ENCODE assay signal across 10 cellular contexts in the genomic region with DNA sequence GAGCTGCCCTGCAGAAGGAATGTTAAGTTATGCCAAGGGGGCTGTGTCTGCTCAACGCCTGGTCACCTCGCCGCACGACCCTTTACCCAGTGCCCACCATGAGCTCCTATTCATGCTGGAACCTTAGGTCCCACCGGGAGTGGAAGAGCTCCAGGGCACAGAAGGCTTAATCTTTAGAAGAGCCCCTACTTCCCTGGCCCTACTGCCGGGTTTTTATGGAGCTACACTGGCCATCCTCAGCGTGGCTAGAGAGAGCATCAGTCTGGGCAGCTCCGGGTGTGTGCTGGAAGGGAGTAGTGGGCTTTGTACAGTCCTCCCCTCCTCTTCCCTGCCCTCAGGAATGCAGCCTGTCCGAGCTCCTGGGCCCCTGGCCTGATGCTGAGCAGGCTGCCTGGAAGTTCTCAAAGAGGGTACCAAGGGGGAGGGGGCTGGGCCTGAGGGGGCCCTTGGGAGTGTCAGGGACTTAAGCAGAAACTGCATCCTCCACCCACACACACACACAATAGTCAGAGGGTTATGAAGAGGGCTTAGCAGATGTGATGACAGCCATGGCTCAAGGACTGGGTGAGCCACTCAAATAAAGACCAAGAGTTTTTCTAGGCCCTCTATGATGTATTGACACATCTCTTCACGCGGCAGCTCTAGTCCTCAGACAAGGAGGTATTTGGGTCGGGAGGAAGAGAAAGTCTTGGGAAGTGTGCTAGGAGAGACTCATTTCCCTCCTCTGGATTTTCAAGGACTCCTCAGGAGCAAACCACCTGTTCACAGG. TPM values are rescaled to one million over a fixed set of nuclear protein-coding genes. Genes with fewer than 3 reads are reported as not detected.
A peak's percentile ranks its signal among the peaks of the same experiment; 100 is the strongest.
DNase-seq lines count a peak whose midpoint lies in the region; ATAC-seq and TF ChIP-seq lines count a peak whose summit lies in the region.
"Had no signal": no experiment of that assay in that cellular context is flagged by ENCODE, and none has a peak within 500 bp of the region (broad histone marks: within the 10 kb centered on the region; RNA-seq: fewer than 3 reads in every experiment).

No MANE protein-coding gene starts in this region.

- H2AFZ ChIP-seq in parathyroid adenoma = peak overlapping the region; percentile 65

- peaks cover 2 to 5% (median 4%) of the 10 kb centered on the region in 3 donors for H3K4me1 Mint-ChIP-seq in IgD-negative memory B cell
- H3K4me1 Mint-ChIP-seq in activated CD8-positive, alpha-beta memory T cell treated with anti-CD3 and anti-CD28 coated beads, Interleukin-2, amount 10 ng/mL, durations not matched to agents 7 days and 5 days = no peaks in the 10 kb centered on the region

- H3K27ac Mint-ChIP-seq in IgD-negative memory B cell = no peak overlapping the region
- no peak overlapping the region for H3K27ac Mint-ChIP-seq in activated CD8-positive, alpha-beta memory T cell treated with anti-CD3 and anti-CD28 coated beads, Interleukin-2, amount 10 ng/mL, durations not matched to agents 7 days and 5 days

- H3K27me3 Mint-ChIP-seq in IgD-negative memory B cell = peaks cover 49% of the 10 kb centered on the region
- H3K27me3 Mint-ChIP-seq in activated CD8-positive, alpha-beta memory T cell treated with anti-CD3 and anti-CD28 coated beads, Interleukin-2, amount 10 ng/mL, durations not matched to agents 7 days and 5 days = peaks cover 75% of the 10 kb centered on the region

- peak overlapping the region; percentile 23 to 64 (median 48); a peak in 18 of 20 replicates for H3K4me3 ChIP-seq in BLaER1 treated with 17β-estradiol and CSF1 and Interleukin-3, amounts not matched to agents 10 nM and 100 nM
- H3K4me3 ChIP-seq in esophagus muscularis mucosa (peak overlapping the region; percentile 35 to 53 (median 44)), parathyroid adenoma (ENCODE audit: low read depth, low read length) (no peak overlapping the region)

- no peaks in the 10 kb centered on the region for H3K9me3 ChIP-seq in BLaER1 treated with 17β-estradiol and CSF1 and Interleukin-3, amounts not matched to agents 10 nM and 100 nM (replicated peaks in 1 of 11)
- no peaks in the 10 kb centered on the region for H3K9me3 ChIP-seq in esophagus muscularis mucosa
- H3K9me3 ChIP-seq in parathyroid adenoma (ENCODE audit: control insufficient read depth, low read length) = no peaks in the 10 kb centered on the region

- H3K4me3 Mint-ChIP-seq in IgD-negative memory B cell = peak overlapping the region; percentile 4 to 81 (median 46)
- no peak overlapping the region for H3K4me3 Mint-ChIP-seq in activated CD8-positive, alpha-beta memory T cell treated with anti-CD3 and anti-CD28 coated beads, Interleukin-2, amount 10 ng/mL, durations not matched to agents 7 days and 5 days

- CTCF ChIA-PET in activated CD8-positive, alpha-beta memory T cell treated with anti-CD3 and anti-CD28 coated beads, Interleukin-2, amount 10 ng/mL, durations not matched to agents 7 days and 5 days (lab: Charles Lee) = interaction anchor here (1.5 kb wide), 1 partner anchor 10 kb away, joined by 4 read pairs; no protein-coding TSS in a partner anchor

- H3K4me1 ChIP-seq in BLaER1 treated with 17β-estradiol and CSF1 and Interleukin-3, amounts not matched to agents 10 nM and 100 nM = peaks cover 53 to 76% (median 71%) of the 10 kb centered on the region in 10 experiments
- H3K4me1 ChIP-seq in esophagus muscularis mucosa (peaks cover 22 to 33% (median 30%) of the 10 kb centered on the region in 4 donors), parathyroid adenoma (peaks cover 15% of the 10 kb centered on the region)

- no peaks in the 10 kb centered on the region for H3K36me3 Mint-ChIP-seq in IgD-negative memory B cell
- H3K36me3 Mint-ChIP-seq in activated CD8-positive, alpha-beta memory T cell treated with anti-CD3 and anti-CD28 coated beads, Interleukin-2, amount 10 ng/mL, durations not matched to agents 7 days and 5 days = no peaks in the 10 kb centered on the region

- peaks cover 27 to 55% (median 41%) of the 10 kb centered on the region in 11 experiments for H3K27me3 ChIP-seq in BLaER1 treated with 17β-estradiol and CSF1 and Interleukin-3, amounts not matched to agents 10 nM and 100 nM
- peaks cover 0 to 68% (median 18%) of the 10 kb centered on the region in 4 donors for H3K27me3 ChIP-seq in esophagus muscularis mucosa
- no peaks in the 10 kb centered on the region for H3K27me3 ChIP-seq in parathyroid adenoma (ENCODE audit: control insufficient read depth, insufficient read depth, low read length)

- H3K9ac ChIP-seq in BLaER1 treated with 17β-estradiol and CSF1 and Interleukin-3, amounts not matched to agents 10 nM and 100 nM = peak overlapping the region in 9 of 11 experiments; percentile 19 to 70 (median 54); a peak in 12 of 22 replicates
- H3K9ac ChIP-seq in parathyroid adenoma = no peak overlapping the region

- H3K79me2 ChIP-seq in parathyroid adenoma = no peaks in the 10 kb centered on the region

- no peak for ATAC-seq in HG03135 (IDR thresholded peaks at IDR 0.05; ENCODE audit: unreplicated experiment)
- no peak for ATAC-seq in activated CD8-positive, alpha-beta memory T cell treated with anti-CD3 and anti-CD28 coated beads, Interleukin-2, amount 10 ng/mL, durations not matched to agents 7 days and 5 days

- no peak for TF ChIP-seq CTCF in esophagus muscularis mucosa (IDR thresholded peaks at IDR 0.05)
- no peak for TF ChIP-seq CTCF in parathyroid adenoma (IDR thresholded peaks at IDR 0.05)

- H3K27ac ChIP-seq in BLaER1 treated with 17β-estradiol and CSF1 and Interleukin-3, amounts not matched to agents 10 nM and 100 nM = peak overlapping the region in 3 of 11 experiments; percentile 54 to 69 (median 60); a peak in 2 of 22 replicates
- no peak overlapping the region for H3K27ac ChIP-seq in esophagus muscularis mucosa (replicated peaks in 1 of 4)
- H3K27ac ChIP-seq in parathyroid adenoma = no peak overlapping the region

- H3K36me3 ChIP-seq in BLaER1 treated with 17β-estradiol and CSF1 and Interleukin-3, amounts not matched to agents 10 nM and 100 nM = no peaks in the 10 kb centered on the region
- no peaks in the 10 kb centered on the region for H3K36me3 ChIP-seq in esophagus muscularis mucosa
- no peaks in the 10 kb centered on the region for H3K36me3 ChIP-seq in parathyroid adenoma (ENCODE audit: control insufficient read depth, insufficient read depth, low read length)

- no peaks in the 10 kb centered on the region; a peak in 1 of 22 replicates for H4K20me1 ChIP-seq in BLaER1 treated with 17β-estradiol and CSF1 and Interleukin-3, amounts not matched to agents 10 nM and 100 nM

- H3K9me3 Mint-ChIP-seq in IgD-negative memory B cell = peaks cover 0 to 3% (median 0%) of the 10 kb centered on the region in 3 donors
- H3K9me3 Mint-ChIP-seq in activated CD8-positive, alpha-beta memory T cell treated with anti-CD3 and anti-CD28 coated beads, Interleukin-2, amount 10 ng/mL, durations not matched to agents 7 days and 5 days (ENCODE audit: low read depth) = no peaks in the 10 kb centered on the region

- intact Hi-C loops in esophagus muscularis mucosa (cut with DNase I) = no loop called here

- DNase-seq in esophagus muscularis mucosa (ENCODE audit: extremely low spot score) = no peak
- no peak for DNase-seq in NCI-H1436 treated with DMSO at 0.1 percent for 48 hours (lab: John Stamatoyannopoulos, UW)
- DNase-seq in activated CD4-positive, CD25-positive, alpha-beta regulatory T cell treated with anti-CD3 and anti-CD28 coated beads, Interleukin-2, amount 50 U/mL, for 72 hours = no peak
- no peak for DNase-seq in activated CD8-positive, alpha-beta memory T cell treated with anti-CD3 and anti-CD28 coated beads, Interleukin-2, amount 10 ng/mL, durations not matched to agents 7 days and 5 days
- DNase-seq: NCI-H1417 treated with DMSO at 0.1 percent for 48 hours had no signal

- no peak for TF ChIP-seq POLR2A in esophagus muscularis mucosa (IDR thresholded peaks at IDR 0.05; ENCODE audit: low read depth)

- peak overlapping the region; percentile 81 to 99 (median 93) for H3K4me2 ChIP-seq in BLaER1 treated with 17β-estradiol and CSF1 and Interleukin-3, amounts not matched to agents 10 nM and 100 nM
- H3K4me2 ChIP-seq in parathyroid adenoma (ENCODE audit: low read length) = no peak overlapping the region

- no peak for TF ChIP-seq EP300 in esophagus muscularis mucosa (IDR thresholded peaks at IDR 0.05)

- 43% methylated on average over 10 of the region's 12 CpGs for WGBS in esophagus muscularis mucosa

RNA-seq across cellular contexts. Expression of a gene that starts 16.4 kb away (rescaled TPM):
- polyA plus RNA-seq in IgD-negative memory B cell = not detected
- total RNA-seq in esophagus muscularis mucosa = under 1 TPM; 0.23 to 0.42 (median 0.36) TPM
- total RNA-seq in activated CD8-positive, alpha-beta memory T cell treated with anti-CD3 and anti-CD28 coated beads, Interleukin-2, amount 10 ng/mL, durations not matched to agents 7 days and 5 days = under 1 TPM; 0.40 to 0.73 TPM

RNA-seq across cellular contexts. Expression of a gene that starts 23.0 kb away (rescaled TPM):
- polyA plus RNA-seq in IgD-negative memory B cell = not detected
- total RNA-seq in esophagus muscularis mucosa = not detected
- total RNA-seq in activated CD8-positive, alpha-beta memory T cell treated with anti-CD3 and anti-CD28 coated beads, Interleukin-2, amount 10 ng/mL, durations not matched to agents 7 days and 5 days = not detected
- total RNA-seq: Right ventricle myocardium inferior had no signal

RNA-seq across cellular contexts. Expression of a gene that starts 42.4 kb away (rescaled TPM):
- polyA plus RNA-seq in IgD-negative memory B cell = not detected
- 100 to 1,000 TPM; 124 to 149 (median 125) TPM for total RNA-seq in esophagus muscularis mucosa
- total RNA-seq in activated CD8-positive, alpha-beta memory T cell treated with anti-CD3 and anti-CD28 coated beads, Interleukin-2, amount 10 ng/mL, durations not matched to agents 7 days and 5 days = not detected

Comparison
In these comparisons a context has a peak if more than half of its experiments do, and no peak if none do; other contexts are left out.
1. RNA of a gene that starts 42.4 kb away (total RNA-seq): 124 to 149 TPM in esophagus muscularis mucosa; not detected in activated CD8-positive, alpha-beta memory T cell treated with anti-CD3 and anti-CD28 coated beads, Interleukin-2, amount 10 ng/mL, durations not matched to agents 7 days and 5 days; every median in the first group is over 100 times any median in the second.